ENCODE assay signal across 21 cellular contexts in the genomic region with DNA sequence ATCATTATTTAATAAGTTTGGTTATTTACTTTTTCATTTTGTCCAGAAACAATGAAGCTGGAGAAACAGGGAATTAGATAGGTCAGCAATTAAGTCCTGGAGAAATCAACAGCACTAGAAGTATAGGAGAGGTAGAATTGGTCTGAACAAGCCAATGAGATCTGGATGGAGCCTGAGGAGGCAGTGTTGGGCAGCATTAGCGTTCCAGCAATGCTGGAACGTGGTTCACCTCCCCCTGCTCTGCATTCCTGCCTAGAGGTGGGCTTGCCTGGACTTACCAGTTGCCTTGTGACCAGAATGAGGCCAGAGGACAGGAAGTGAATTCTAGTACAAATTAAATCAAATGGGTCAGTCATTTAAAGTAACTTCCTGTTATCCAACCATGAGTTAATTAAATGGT. TPM values are rescaled to one million over a fixed set of nuclear protein-coding genes. Genes with fewer than 3 reads are reported as not detected.
DNase-seq lines count a peak whose midpoint lies in the region; ATAC-seq, FAIRE-seq and TF ChIP-seq lines count a peak whose summit lies in the region.
"Had no signal": no experiment of that assay in that cellular context is flagged by ENCODE, and none has a peak within 500 bp of the region (broad histone marks: within the 10 kb centered on the region; RNA-seq: fewer than 3 reads in every experiment).

No MANE protein-coding gene starts in this region.

- in situ Hi-C loops in GM12878 (cut with MboI), result loop anchor here (5.0 to 25.0 kb wide), 2 partner anchors 37 to 1503 kb away; no protein-coding TSS in a partner anchor

- H3K27ac ChIP-seq in DND-41 (ENCODE audit: low read length), result no peak overlapping the region
- no peak overlapping the region for H3K27ac ChIP-seq in GM12878 (ENCODE audit: control insufficient read depth, insufficient read depth)
- H3K27ac ChIP-seq in MM.1S (ENCODE audit: low read length), result no peak overlapping the region
- H3K27ac ChIP-seq in pancreas, result no peak overlapping the region
- H3K27ac ChIP-seq: upper lobe of left lung had no signal

- H3K79me2 ChIP-seq in DND-41 (ENCODE audit: insufficient read depth, low read length), result no peaks in the 10 kb centered on the region
- H3K79me2 ChIP-seq in GM12878 (ENCODE audit: control insufficient read depth, insufficient read depth, low read length), result no peaks in the 10 kb centered on the region
- H3K79me2 ChIP-seq in MM.1S (ENCODE audit: low read length), result 0 out of 2 replicates have a peak, but pooled peaks cover 4% of the 10 kb centered on the region

- ATAC-seq in DND-41 (ENCODE audit: insufficient read depth, low read depth), result no peak
- ATAC-seq in GM12878, result peak; percentile 26
- no peak for ATAC-seq in GM21367 (IDR thresholded peaks at IDR 0.05; ENCODE audit: unreplicated experiment)
- no peak for ATAC-seq in pancreas
- ATAC-seq in HG02852 (IDR thresholded peaks at IDR 0.05; ENCODE audit: unreplicated experiment), result no peak

- H3K9ac ChIP-seq in DND-41 (ENCODE audit: low read depth, low read length), result no peak overlapping the region
- no peak overlapping the region for H3K9ac ChIP-seq in GM12878 (ENCODE audit: control insufficient read depth, insufficient read depth, low read length)
- no peak overlapping the region for H3K9ac ChIP-seq in MM.1S (ENCODE audit: low read length)
- H3K9ac ChIP-seq: SK-N-SH had no signal

- H3K4me1 ChIP-seq in DND-41 (ENCODE audit: insufficient read depth, low read length), result no peaks in the 10 kb centered on the region
- no peaks in the 10 kb centered on the region for H3K4me1 ChIP-seq in GM12878 (ENCODE audit: control insufficient read depth, insufficient read depth, low read length)
- peaks cover 20% of the 10 kb centered on the region for H3K4me1 ChIP-seq in MM.1S (ENCODE audit: low read length)
- peaks cover 0 to 25% (median 3%) of the 10 kb centered on the region in 3 donors for H3K4me1 ChIP-seq in pancreas
- H3K4me1 ChIP-seq: upper lobe of left lung had no signal

- H3K9me3 ChIP-seq in DND-41 (ENCODE audit: insufficient read depth, low read length, severe bottlenecking), result no peaks in the 10 kb centered on the region
- no peaks in the 10 kb centered on the region for H3K9me3 ChIP-seq in GM12878 (replicated peaks; ENCODE audit: control insufficient read depth, insufficient read depth, low read length)
- no peaks in the 10 kb centered on the region for H3K9me3 ChIP-seq in MM.1S (replicated peaks; ENCODE audit: insufficient read depth, low read length)
- no peaks in the 10 kb centered on the region for H3K9me3 ChIP-seq in pancreas
- H3K9me3 ChIP-seq: SK-N-SH, upper lobe of left lung had no signal

- DNase-seq in DND-41, result no peak
- DNase-seq in HEK293T (ENCODE audit: extremely low spot score), result peak; percentile 31
- DNase-seq in GM12878 (ENCODE audit: low read depth, low spot score), result no peak
- no peak for DNase-seq in kidney epithelial cell (ENCODE audit: low read depth)
- DNase-seq in MM.1S, result no peak
- no peak for DNase-seq in pancreas
- DNase-seq: activated effector memory CD4-positive, alpha-beta T cell treated with anti-CD3 and anti-CD28 coated beads, Interleukin-2, amount 50 U/mL, for 16 hours; aorta; C1 segment of cervical spinal cord; foreskin melanocyte; GF-D8; kidney glomerular epithelial cell; NCI-H1417 treated with DMSO at 0.1 percent for 48 hours; SK-N-SH; stimulated activated CD4-positive, alpha-beta T cell treated with anti-CD3 and anti-CD28 coated beads, Interleukin-2, amount 100 ng/mL, for 48 hours; upper lobe of left lung had no signal

- no peak overlapping the region for H3K4me2 ChIP-seq in DND-41 (ENCODE audit: insufficient read depth, low read length)
- H3K4me2 ChIP-seq in GM12878 (ENCODE audit: control insufficient read depth, insufficient read depth), result no peak overlapping the region
- no peak overlapping the region for H3K4me2 ChIP-seq in MM.1S (ENCODE audit: low read depth, low read length)
- H3K4me2 ChIP-seq: SK-N-SH had no signal

- SMC1A ChIA-PET in GM12878 (lab: Charles Lee; ENCODE audit: uncharacterized antibody, unreplicated experiment), result interaction anchor here (0.8 to 13.0 kb wide), 7 partner anchors 10 to 42 kb away, joined by 3 to 146 read pairs (median 10); no protein-coding TSS in a partner anchor

- H3K9me2 ChIP-seq in MM.1S (replicated peaks; ENCODE audit: insufficient read depth, low read length), result no peaks in the 10 kb centered on the region
- H3K9me2 ChIP-seq: SK-N-SH had no signal

- TF ChIP-seq POLR2A in GM12878 (IDR thresholded peaks at IDR 0.05; ENCODE audit: low read depth, low read length), result no peak

- peaks cover 9% of the 10 kb centered on the region for H3F3A ChIP-seq in MM.1S (ENCODE audit: insufficient read depth, low read length)

- H3K36me3 ChIP-seq in DND-41 (ENCODE audit: insufficient read depth, low read length) (no peaks in the 10 kb centered on the region), GM12878 (ENCODE audit: control insufficient read depth in 2 of 2, insufficient read depth in 2 of 2, low read length in 1 of 2) (no peaks in the 10 kb centered on the region), kidney epithelial cell (ENCODE audit: control insufficient read depth, insufficient read depth, low read length) (no peaks in the 10 kb centered on the region), MM.1S (replicated peaks; ENCODE audit: insufficient read depth, low read length) (no peaks in the 10 kb centered on the region), pancreas (no peaks in the 10 kb centered on the region)
- H3K36me3 ChIP-seq: upper lobe of left lung had no signal

- CTCF ChIA-PET in HEK293T (lab: Yijun Ruan, JAX), result no interaction called here
- CTCF ChIA-PET in GM12878 (lab: Yijun Ruan, JAX), result interaction anchor here (1.0 to 2.5 kb wide), 5 partner anchors 12 to 36 kb away, joined by 3 to 14 read pairs (median 5); no protein-coding TSS in a partner anchor

- BruUV-seq in GM12878 (replicated peaks; lab: Mats Ljungman, UMichigan), result no TSS peak

- H4K20me1 ChIP-seq in DND-41 (ENCODE audit: insufficient read depth, low read length) (no peaks in the 10 kb centered on the region), GM12878 (ENCODE audit: control insufficient read depth, insufficient read depth) (no peaks in the 10 kb centered on the region), MM.1S (ENCODE audit: insufficient read depth, low read length) (no peaks in the 10 kb centered on the region)

- intact Hi-C loops in GM12878 (cut with micrococcal nuclease; ENCODE audit: unreplicated experiment), result no loop called here
- intact Hi-C loops in pancreas (cut with DNase I), result no loop called here

- no peak for FAIRE-seq in GM12878 (lab: Jason Lieb, UNC)
- FAIRE-seq in pancreas (lab: Jason Lieb, UNC), result no peak

- H2AFZ ChIP-seq in DND-41 (ENCODE audit: low read depth, low read length) (0 out of 2 replicates have a peak overlapping the region, but pooled peaks have one; percentile 36), GM12878 (ENCODE audit: control insufficient read depth, low read depth, low read length) (peak overlapping the region; percentile 11; the same call in 1 of the 2 replicates), MM.1S (ENCODE audit: low read length) (no peak overlapping the region)

- TF ChIP-seq EP300 in GM12878 (IDR thresholded peaks at IDR 0.05; ENCODE audit: borderline replicate concordance in 1 of 2, control insufficient read depth in 1 of 2, low read depth in 2 of 2, low read length in 2 of 2), result no peak

- no peaks in the 10 kb centered on the region for H3K27me3 ChIP-seq in DND-41 (ENCODE audit: insufficient read depth, low read length, poor library complexity)
- H3K27me3 ChIP-seq in GM12878 (replicated peaks in 1 of 2; ENCODE audit: control insufficient read depth in 2 of 2, insufficient read depth in 2 of 2, low read length in 1 of 2), result no peaks in the 10 kb centered on the region
- no peaks in the 10 kb centered on the region for H3K27me3 ChIP-seq in kidney epithelial cell (ENCODE audit: control insufficient read depth, insufficient read depth, low read length)
- H3K27me3 ChIP-seq in MM.1S (replicated peaks; ENCODE audit: insufficient read depth, low read length), result no peaks in the 10 kb centered on the region
- H3K27me3 ChIP-seq in pancreas, result no peaks in the 10 kb centered on the region
- H3K27me3 ChIP-seq: upper lobe of left lung had no signal

- RAD21 ChIA-PET in GM12878 (lab: Charles Lee; ENCODE audit: unreplicated experiment), result interaction anchor here (1.2 to 5.5 kb wide), 5 partner anchors 10 to 42 kb away, joined by 4 to 39 read pairs (median 21); no protein-coding TSS in a partner anchor

- TF ChIP-seq CTCF in DND-41 (IDR thresholded peaks at IDR 0.05; ENCODE audit: borderline replicate concordance, extremely low read depth, low read length, poor library complexity, severe bottlenecking), result no peak
- 0 out of 6 replicates have a peak, but pooled peaks of 2 of the 3 experiments have one; percentile 3 to 4 for TF ChIP-seq CTCF in GM12878 (IDR thresholded peaks at IDR 0.05 in 2 of 3, conservative IDR thresholded peaks at IDR 0.05 in 1 of 3; ENCODE audit: control insufficient read depth in 2 of 3, extremely low read depth in 1 of 3, insufficient read depth in 1 of 3, low read depth in 3 of 3, low read length in 3 of 3)
- TF ChIP-seq CTCF in kidney epithelial cell (IDR thresholded peaks at IDR 0.05; ENCODE audit: insufficient read depth, low read length, poor library complexity, severe bottlenecking), result peak; percentile 39
- TF ChIP-seq CTCF in MM.1S (IDR thresholded peaks at IDR 0.05; ENCODE audit: low read length), result no peak
- TF ChIP-seq CTCF in pancreas (IDR thresholded peaks at IDR 0.05), result no peak

- no peak for TF ChIP-seq RAD21 in GM12878 (IDR thresholded peaks at IDR 0.05; ENCODE audit: insufficient read depth, low read depth, low read length)

- POLR2A ChIA-PET in HEK293T (lab: Yijun Ruan, JAX) (no interaction called here), GM12878 (lab: Charles Lee) (interaction anchor here (0.6 to 5.3 kb wide), 4 partner anchors 10 to 26 kb away, joined by 3 to 52 read pairs (median 7); no protein-coding TSS in a partner anchor)

- WGBS in GM12878 (ENCODE audit: insufficient coverage, insufficient replicate concordance, low lambda C conversion rate, missing lambda C conversion rate), result 0% methylated on average over 2 of the region's 2 CpGs
- WGBS in pancreas, 2 donors, result 62 to 78% methylated on average over 2 of the region's 2 CpGs

- no peak overlapping the region for H3K4me3 ChIP-seq in DND-41 (ENCODE audit: low read depth in 1 of 2, low read length in 2 of 2)
- no peak overlapping the region for H3K4me3 ChIP-seq in GM12878
- H3K4me3 ChIP-seq in kidney epithelial cell (ENCODE audit: low read depth, low read length), result no peak overlapping the region
- H3K4me3 ChIP-seq in MM.1S (ENCODE audit: low read length), result no peak overlapping the region
- H3K4me3 ChIP-seq in pancreas, result no peak overlapping the region
- H3K4me3 ChIP-seq: upper lobe of left lung had no signal

RNA-seq across cellular contexts. Expression of a gene that starts 4.6 kb away (rescaled TPM):
- 7.9 and 10.8 TPM in 2 replicates for total RNA-seq in GM12878 (2013; cell fraction: nucleolus; rRNA removed)
- 0.28 and 0.33 TPM in 2 replicates for total RNA-seq in GM12878 (2014; rRNA removed)
- total RNA-seq in GM12878 (2014; rRNA removed; fragmentation: Illumina TruSeq; extraction: Trizol), result 0.55 and 0.76 TPM in 2 replicates
- total RNA-seq in GM12878 (2021), result 0.43 and 0.62 TPM in 2 replicates
- polyA plus RNA-seq in GM12878 (2011; ENCODE audit: low read depth), result 0.50 TPM
- 2.9 and 4.9 TPM in 2 replicates for polyA plus RNA-seq in GM12878 (2011; rRNA removed)
- polyA plus RNA-seq in GM12878 (2011; cell fraction: cytosol; rRNA removed), result 0.93 and 1.3 TPM in 2 replicates
- polyA plus RNA-seq in GM12878 (2011; cell fraction: nucleus; rRNA removed), result 2.8 and 3.9 TPM in 2 replicates
- polyA plus RNA-seq in GM12878 (2012), result 0.58 and 0.88 TPM in 2 replicates
- polyA plus RNA-seq in GM12878 (2014; fragmentation: Illumina TruSeq; extraction: Trizol), result 0.57 and 0.74 TPM in 2 replicates
- under 1 TPM; 0.35 to 0.40 TPM for polyA plus RNA-seq in GM12878 (2014; fragmentation: Nextera tagmentation; extraction: Ambion mirVana)
- polyA plus RNA-seq in GM12878 (2014; rRNA removed), result 0.56 and 0.69 TPM in 2 replicates
- polyA plus RNA-seq in GM12878 (2016; fragmentation: Nextera tagmentation; extraction: Ambion mirVana), result under 1 TPM; 0.33 to 0.52 TPM
- polyA minus RNA-seq in GM12878 (2011; rRNA and poly(A)+ RNA removed), result 2.1 TPM in 2 replicates
- polyA minus RNA-seq in GM12878 (2011; cell fraction: cytosol; rRNA and poly(A)+ RNA removed), result 1.2 TPM in 2 replicates
- 3.5 and 8.0 TPM in 2 replicates for polyA minus RNA-seq in GM12878 (2011; cell fraction: nucleus; rRNA and poly(A)+ RNA removed)
- total RNA-seq in kidney epithelial cell, result 4.4 and 7.0 TPM in 2 replicates
- total RNA-seq in pancreas, result 10 to 100 TPM in 1 of 6 donors, 1 to 10 TPM in 5; 3.1 to 10.2 (median 5.8) TPM
- 1 to 10 TPM; 2.8 to 4.1 TPM for polyA plus RNA-seq in pancreas
- total RNA-seq: activated CD8-positive, alpha-beta memory T cell treated with anti-CD3 and anti-CD28 coated beads for 36 hours; aorta; myocyte; pulmonary artery endothelial cell had no signal
- polyA plus RNA-seq: SK-N-SH had no signal

Comparison
In these comparisons a context has a peak if more than half of its experiments do, and no peak if none do; other contexts are left out.
1. CTCF ChIP-seq: peak in GM12878 (2 of 3) and kidney epithelial cell (single experiment); none in DND-41 (single experiment), MM.1S (single experiment) and pancreas (0 of 4).